ENCODE assay signal across 14 cellular contexts in the genomic region with DNA sequence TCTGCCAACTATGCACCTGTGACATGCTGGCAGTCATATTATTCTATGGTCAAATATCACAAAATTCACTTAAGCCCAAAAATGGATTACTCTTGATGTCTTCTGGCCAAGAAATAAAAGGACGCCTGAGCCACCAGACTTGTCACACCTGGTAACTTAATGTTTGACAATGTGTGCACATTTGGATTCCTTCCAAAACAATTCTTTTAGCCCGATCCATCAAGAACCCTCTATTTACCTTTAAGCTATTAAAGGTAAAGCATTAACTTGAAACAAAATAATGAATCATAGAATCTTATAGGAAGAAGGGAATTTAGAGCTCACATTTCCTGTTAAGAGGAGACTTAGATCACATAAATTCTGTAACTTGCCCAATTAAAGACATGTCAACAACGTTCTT. TPM values are rescaled to one million over a fixed set of nuclear protein-coding genes. Genes with fewer than 3 reads are reported as not detected.
DNase-seq lines count a peak whose midpoint lies in the region; ATAC-seq and TF ChIP-seq lines count a peak whose summit lies in the region.
"Had no signal": no experiment of that assay in that cellular context is flagged by ENCODE, and none has a peak within 500 bp of the region (broad histone marks: within the 10 kb centered on the region; RNA-seq: fewer than 3 reads in every experiment).

No MANE protein-coding gene starts in this region.

- DNase-seq in COLO668 (lab: John Stamatoyannopoulos, UW; ENCODE audit: unreplicated experiment) = peak; percentile 20
- peak; percentile 36 to 91 (median 51) for DNase-seq in NCI-H1417 (lab: John Stamatoyannopoulos, UW)
- DNase-seq in T-cell = no peak
- DNase-seq in mucosa of gallbladder (ENCODE audit: low spot score) = peak; percentile 48
- no peak for DNase-seq in Right ventricle myocardium superior
- DNase-seq in activated T-helper 2 cell treated with anti-CD3 and anti-CD28 coated beads, Interferon-gamma antibody, Interleukin-2, Interleukin-4, amounts not matched to agents 10 μg/mL and 5 μg/mL and 100 μg/mL, durations not matched to agents 14 hours and 24 hours and 36 hours (ENCODE audit: low spot score) = no peak
- DNase-seq in osteocyte (ENCODE audit: extremely low spot score, unreplicated experiment) = no peak
- DNase-seq: activated CD4-positive, CD25-positive, alpha-beta regulatory T cell treated with anti-CD3 and anti-CD28 coated beads, Interleukin-2, amount 50 U/mL, for 72 hours; C1 segment of cervical spinal cord; HFFc6; right lobe of liver; stimulated activated CD4-positive, alpha-beta T cell treated with anti-CD3 and anti-CD28 coated beads, Interleukin-4, amount 100 ng/mL, for 4 hours; stimulated activated naive CD4-positive, alpha-beta T cell treated with Interleukin-2 at 50 U/mL for 16 hours had no signal

- intact Hi-C loops in Right ventricle myocardium superior (cut with DNase I) = no loop called here
- intact Hi-C loops in activated T-helper 2 cell treated with anti-CD3 and anti-CD28 coated beads, Interferon-gamma antibody, Interleukin-2, Interleukin-4, amounts not matched to agents 10 μg/mL and 5 μg/mL and 100 μg/mL, durations not matched to agents 14 hours and 24 hours and 36 hours (cut with micrococcal nuclease) = no loop called here

- POLR2A ChIA-PET in T-cell (lab: Charles Lee) = interaction anchor here in 1 of 2 donors (0.6 to 1.1 kb wide), 2 partner anchors 18 to 46 kb away, joined by 3 to 5 read pairs; no protein-coding TSS in a partner anchor

- H3K27me3 Mint-ChIP-seq in T-cell = no peaks in the 10 kb centered on the region
- no peaks in the 10 kb centered on the region for H3K27me3 Mint-ChIP-seq in activated T-helper 2 cell treated with anti-CD3 and anti-CD28 coated beads, Interferon-gamma antibody, Interleukin-2, Interleukin-4, amounts not matched to agents 10 μg/mL and 5 μg/mL and 100 μg/mL, durations not matched to agents 14 hours and 24 hours and 36 hours (ENCODE audit: low read depth)
- no peaks in the 10 kb centered on the region for H3K27me3 Mint-ChIP-seq in osteocyte (ENCODE audit: unreplicated experiment)

- peak overlapping the region; percentile 39 to 67 for H3K27ac Mint-ChIP-seq in T-cell
- no peak overlapping the region for H3K27ac Mint-ChIP-seq in activated T-helper 2 cell treated with anti-CD3 and anti-CD28 coated beads, Interferon-gamma antibody, Interleukin-2, Interleukin-4, amounts not matched to agents 10 μg/mL and 5 μg/mL and 100 μg/mL, durations not matched to agents 14 hours and 24 hours and 36 hours
- no peak overlapping the region for H3K27ac Mint-ChIP-seq in osteocyte (ENCODE audit: unreplicated experiment)
- H3K27ac Mint-ChIP-seq: HFFc6 had no signal

- ATAC-seq in T-cell (replicated peaks in 1 of 4) (no peak), Right ventricle myocardium superior (ENCODE audit: poor library complexity) (no peak), GM21423 (IDR thresholded peaks at IDR 0.05; ENCODE audit: unreplicated experiment) (no peak)

- H3K4me3 Mint-ChIP-seq in T-cell = no peak overlapping the region
- H3K4me3 Mint-ChIP-seq in activated T-helper 2 cell treated with anti-CD3 and anti-CD28 coated beads, Interferon-gamma antibody, Interleukin-2, Interleukin-4, amounts not matched to agents 10 μg/mL and 5 μg/mL and 100 μg/mL, durations not matched to agents 14 hours and 24 hours and 36 hours (ENCODE audit: low read depth) = no peak overlapping the region
- H3K4me3 Mint-ChIP-seq in osteocyte (ENCODE audit: unreplicated experiment) = no peak overlapping the region
- H3K4me3 Mint-ChIP-seq: HFFc6 had no signal

- H3K36me3 Mint-ChIP-seq in T-cell = peaks cover 43% of the 10 kb centered on the region
- peaks cover 71% of the 10 kb centered on the region for H3K36me3 Mint-ChIP-seq in activated T-helper 2 cell treated with anti-CD3 and anti-CD28 coated beads, Interferon-gamma antibody, Interleukin-2, Interleukin-4, amounts not matched to agents 10 μg/mL and 5 μg/mL and 100 μg/mL, durations not matched to agents 14 hours and 24 hours and 36 hours (ENCODE audit: low read depth)
- H3K36me3 Mint-ChIP-seq in osteocyte (ENCODE audit: unreplicated experiment) = peaks cover 38% of the 10 kb centered on the region

- no peak for TF ChIP-seq CTCF in osteocyte (IDR thresholded peaks at IDR 0.05)

- CTCF ChIA-PET in T-cell (lab: Charles Lee) = interaction anchor here in 1 of 2 donors (0.9 to 1.6 kb wide), 2 partner anchors 44 to 54 kb away, joined by 3 to 5 read pairs; no protein-coding TSS in a partner anchor

- H3K4me1 Mint-ChIP-seq in T-cell = peaks cover 4 to 31% (median 24%) of the 10 kb centered on the region in 3 donors
- peaks cover 27% of the 10 kb centered on the region for H3K4me1 Mint-ChIP-seq in activated T-helper 2 cell treated with anti-CD3 and anti-CD28 coated beads, Interferon-gamma antibody, Interleukin-2, Interleukin-4, amounts not matched to agents 10 μg/mL and 5 μg/mL and 100 μg/mL, durations not matched to agents 14 hours and 24 hours and 36 hours (ENCODE audit: low read depth)
- H3K4me1 Mint-ChIP-seq in osteocyte (ENCODE audit: unreplicated experiment) = peaks cover 5% of the 10 kb centered on the region

- no peaks in the 10 kb centered on the region for H3K9me3 Mint-ChIP-seq in T-cell
- H3K9me3 Mint-ChIP-seq in activated T-helper 2 cell treated with anti-CD3 and anti-CD28 coated beads, Interferon-gamma antibody, Interleukin-2, Interleukin-4, amounts not matched to agents 10 μg/mL and 5 μg/mL and 100 μg/mL, durations not matched to agents 14 hours and 24 hours and 36 hours = no peaks in the 10 kb centered on the region
- H3K9me3 Mint-ChIP-seq in osteocyte (ENCODE audit: unreplicated experiment) = no peaks in the 10 kb centered on the region
- H3K9me3 Mint-ChIP-seq: HFFc6 had no signal

RNA-seq across cellular contexts. Expression of a gene that starts 46.5 kb away (rescaled TPM):
- total RNA-seq in T-cell = 10 to 100 TPM; 20.6 to 31.9 (median 22.5) TPM
- total RNA-seq in mucosa of gallbladder = 37.6 TPM
- 134 TPM for total RNA-seq in Right ventricle myocardium superior
- 54.3 and 57.9 TPM in 2 replicates for total RNA-seq in activated T-helper 2 cell treated with anti-CD3 and anti-CD28 coated beads, Interferon-gamma antibody, Interleukin-2, Interleukin-4, amounts not matched to agents 10 μg/mL and 5 μg/mL and 100 μg/mL, durations not matched to agents 14 hours and 24 hours and 36 hours
- 41.3 and 41.4 TPM in 2 replicates for total RNA-seq in osteocyte

Comparison
In these comparisons a context has a peak if more than half of its experiments do, and no peak if none do; other contexts are left out.
1. DNase-seq: peak in COLO668 (single experiment), NCI-H1417 (3 of 3) and mucosa of gallbladder (single experiment); none in T-cell (0 of 34), Right ventricle myocardium superior (single experiment), activated T-helper 2 cell treated with anti-CD3 and anti-CD28 coated beads, Interferon-gamma antibody, Interleukin-2, Interleukin-4, amounts not matched to agents 10 μg/mL and 5 μg/mL and 100 μg/mL, durations not matched to agents 14 hours and 24 hours and 36 hours (single experiment) and osteocyte (single experiment).
2. H3K27ac Mint-ChIP-seq: peak in T-cell (2 of 2); none in activated T-helper 2 cell treated with anti-CD3 and anti-CD28 coated beads, Interferon-gamma antibody, Interleukin-2, Interleukin-4, amounts not matched to agents 10 μg/mL and 5 μg/mL and 100 μg/mL, durations not matched to agents 14 hours and 24 hours and 36 hours (single experiment) and osteocyte (single experiment).